In genomic region chr4:186798951-186799659, GRCh38 we compare ENCODE assay signal across 1 cellular context.
A peak's percentile ranks its signal among the peaks of the same experiment; 100 is the strongest.
TF ChIP-seq lines count a peak whose summit lies in the region.

No MANE protein-coding gene starts in this region.

TF ChIP-seq in K562, 482 proteins besides CTCF, POLR2A, EP300 and RAD21 (continued from another document and continues in another):
- no peak for TF ChIP-seq ZBTB34 (CRISPR knock-in tag; IDR thresholded peaks at IDR 0.05)
- peak; percentile 70 for TF ChIP-seq SMARCE1 (IDR thresholded peaks at IDR 0.05)
- TF ChIP-seq TCF3 (CRISPR knock-in tag; IDR thresholded peaks at IDR 0.05): peak; percentile 46
- peak; percentile 22; the same call in 1 of the 2 replicates for TF ChIP-seq GATA2 (CRISPR knock-in tag; IDR thresholded peaks at IDR 0.05)
- no peak for TF ChIP-seq PREB (CRISPR knock-in tag; IDR thresholded peaks at IDR 0.05)
- no peak for TF ChIP-seq ELK1 (CRISPR knock-in tag; IDR thresholded peaks at IDR 0.05)
- no peak for TF ChIP-seq CBX1 (IDR thresholded peaks at IDR 0.05; ENCODE audit: low read depth)
- TF ChIP-seq GATAD2A (IDR thresholded peaks at IDR 0.05): no peak
- TF ChIP-seq ZBTB33 (CRISPR knock-in tag; IDR thresholded peaks at IDR 0.05): no peak
- TF ChIP-seq JUND (IDR thresholded peaks at IDR 0.05; ENCODE audit: borderline replicate concordance, low read depth, low read length): no peak; the same call in 1 of the 2 replicates
- peak; percentile 16; the same call in 1 of the 3 replicates for TF ChIP-seq JUND (tag; IDR thresholded peaks at IDR 0.05; ENCODE audit: borderline replicate concordance, low read depth, low read length)
- no peak for TF ChIP-seq BCL6 (CRISPR knock-in tag; IDR thresholded peaks at IDR 0.05)
- TF ChIP-seq ZNF561 (CRISPR knock-in tag; conservative IDR thresholded peaks at IDR 0.05): no peak
- peak; percentile 87 for TF ChIP-seq CBFA2T3 (IDR thresholded peaks at IDR 0.05)
- no peak for TF ChIP-seq STAT6 (CRISPR knock-in tag; IDR thresholded peaks at IDR 0.05)
- TF ChIP-seq ZNF592 (IDR thresholded peaks at IDR 0.05): no peak
- TF ChIP-seq MTA3 (IDR thresholded peaks at IDR 0.05; ENCODE audit: borderline replicate concordance): no peak
- peak; percentile 49 for TF ChIP-seq VEZF1 (CRISPR knock-in tag; IDR thresholded peaks at IDR 0.05)
- peak; percentile 31; the same call in 1 of the 2 replicates for TF ChIP-seq STAT5A (IDR thresholded peaks at IDR 0.05; ENCODE audit: borderline replicate concordance, low read length)
- no peak for TF ChIP-seq SUPT5H (IDR thresholded peaks at IDR 0.05)
- no peak for TF ChIP-seq NBN (IDR thresholded peaks at IDR 0.05; ENCODE audit: low read depth)
- no peak for TF ChIP-seq ZNF766 (CRISPR knock-in tag; conservative IDR thresholded peaks at IDR 0.05)
- no peak for TF ChIP-seq ZNF12 (CRISPR knock-in tag; IDR thresholded peaks at IDR 0.05)
- no peak for TF ChIP-seq CTCFL (IDR thresholded peaks at IDR 0.05; ENCODE audit: borderline replicate concordance, insufficient read depth, low read depth, low read length, poor library complexity, severe bottlenecking)
- no peak for TF ChIP-seq HMG20B (CRISPR knock-in tag; IDR thresholded peaks at IDR 0.05)
- TF ChIP-seq HEY1 (CRISPR knock-in tag; IDR thresholded peaks at IDR 0.05; ENCODE audit: borderline replicate concordance): no peak
- TF ChIP-seq GABPB1 (CRISPR knock-in tag; IDR thresholded peaks at IDR 0.05): no peak
- TF ChIP-seq HDAC2 (IDR thresholded peaks at IDR 0.05): 0 out of 2 replicates have a peak, but pooled peaks have one; percentile 49
- no peak for TF ChIP-seq ZNF354B (CRISPR knock-in tag; IDR thresholded peaks at IDR 0.05)
- TF ChIP-seq ZNF280B (CRISPR knock-in tag; IDR thresholded peaks at IDR 0.05): no peak
- no peak for TF ChIP-seq ZNF134 (CRISPR knock-in tag; conservative IDR thresholded peaks at IDR 0.05)
- no peak for TF ChIP-seq TRIM24 (IDR thresholded peaks at IDR 0.05)
- no peak for TF ChIP-seq TSHZ1 (CRISPR knock-in tag; IDR thresholded peaks at IDR 0.05)
